Comparison of ENCODE assay signal across 8 cellular contexts in the genomic region with DNA sequence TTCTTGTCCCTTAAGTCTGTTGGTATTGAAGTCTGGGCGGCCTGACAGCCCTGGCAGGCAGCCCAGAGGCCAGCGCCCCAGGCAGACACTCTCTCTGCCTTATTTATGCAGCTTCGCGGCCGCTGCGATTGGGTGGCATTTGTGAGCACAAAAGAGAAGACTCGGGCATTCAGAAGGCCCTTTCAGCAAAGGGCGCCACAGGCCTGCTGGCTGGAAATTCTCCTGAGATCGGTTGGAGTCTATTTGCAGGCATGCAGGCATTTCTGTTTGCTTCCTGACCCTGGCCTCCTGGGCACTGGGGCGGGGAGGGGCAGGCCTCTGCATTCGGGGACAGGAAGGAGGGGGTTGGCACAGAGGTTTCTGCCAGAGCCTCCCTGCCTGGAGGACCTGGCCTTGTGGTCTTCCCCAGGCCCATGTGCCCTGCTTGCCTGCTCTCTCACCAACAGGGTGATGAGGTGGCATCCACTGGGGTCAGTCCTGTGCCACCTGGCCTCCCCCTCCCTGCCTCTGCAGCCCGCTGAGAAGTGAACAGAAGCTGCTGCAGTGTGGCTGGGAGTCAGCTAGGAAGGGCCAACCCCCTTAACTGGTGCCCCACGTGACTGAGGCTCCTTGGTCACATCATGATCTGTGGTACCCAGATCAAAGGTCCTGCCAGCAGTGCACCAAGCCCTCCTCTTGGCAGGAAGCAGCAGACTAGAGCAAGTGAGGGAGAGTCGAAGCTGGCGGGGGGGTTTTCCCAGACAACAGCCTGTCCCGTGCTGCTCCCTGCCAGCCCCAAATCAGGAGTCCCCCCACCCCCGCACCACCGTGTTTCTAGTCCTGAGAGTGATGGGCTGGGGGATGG.
DNase-seq lines count a peak whose midpoint lies in the region; ATAC-seq lines count a peak whose summit lies in the region.

No MANE protein-coding gene starts in this region.

- peak; percentile 65 for ATAC-seq in GM19025 (IDR thresholded peaks at IDR 0.05; ENCODE audit: low read depth, unreplicated experiment)
- peak; percentile 51 for ATAC-seq in HG03469 (IDR thresholded peaks at IDR 0.05; ENCODE audit: unreplicated experiment)
- no peak for ATAC-seq in GM19324 (IDR thresholded peaks at IDR 0.05; ENCODE audit: low FRiP score, unreplicated experiment)

- DNase-seq in RPMI8226 (peak; percentile 88), iPS-NIHi11 (ENCODE audit: low spot score) (peak; percentile 53), EL (no peak)
- peak; percentile 84 for DNase-seq in activated T-helper 9 cell treated with anti-CD3 and anti-CD28 coated beads, Interleukin-2, amount 50 U/mL, for 16 hours (ENCODE audit: low read depth)
- peak; percentile 64 to 83 (median 71) for DNase-seq in stimulated activated CD4-positive, alpha-beta T cell treated with anti-CD3 and anti-CD28 coated beads, TNF-alpha, amount 100 ng/mL, for 4 hours (ENCODE audit: low read depth in 3 of 3)
